2 cellular contexts compared by ENCODE assay signal in genomic region chr2:128894896-128895295, GRCh38.
TF ChIP-seq lines count a peak whose summit lies in the region.

No MANE protein-coding gene starts in this region.

TF ChIP-seq in GM23338, 12 proteins besides CTCF, POLR2A, EP300 and RAD21:
- TF ChIP-seq REST (IDR thresholded peaks at IDR 0.05; ENCODE audit: unreplicated experiment) (no peak), ZNF114 (CRISPR knock-in tag; IDR thresholded peaks at IDR 0.05) (no peak), STAT1 (IDR thresholded peaks at IDR 0.05; ENCODE audit: unreplicated experiment) (no peak), POLR2AphosphoS5 (IDR thresholded peaks at IDR 0.05; ENCODE audit: low read depth) (no peak), EZH2phosphoT487 (IDR thresholded peaks at IDR 0.05; ENCODE audit: unreplicated experiment) (no peak), NANOG (IDR thresholded peaks at IDR 0.05; ENCODE audit: borderline replicate concordance) (no peak), EZH2 (IDR thresholded peaks at IDR 0.05; ENCODE audit: low read depth, unreplicated experiment) (no peak), CREB1 (CRISPR knock-in tag; IDR thresholded peaks at IDR 0.05; ENCODE audit: low read depth) (no peak), ETS1 (IDR thresholded peaks at IDR 0.05) (no peak), ZNF331 (CRISPR knock-in tag; IDR thresholded peaks at IDR 0.05; ENCODE audit: low read depth) (no peak), ZNF462 (CRISPR knock-in tag; IDR thresholded peaks at IDR 0.05) (no peak), JUNB (IDR thresholded peaks at IDR 0.05; ENCODE audit: unreplicated experiment) (no peak)
TF ChIP-seq in GM23338: peak in this region for 0.

TF ChIP-seq in H1, 55 proteins besides CTCF, POLR2A, EP300 and RAD21 (continued from another document):
- no peak for TF ChIP-seq RXRA (IDR thresholded peaks at IDR 0.05; ENCODE audit: insufficient read depth, low read depth, low read length)
- no peak for TF ChIP-seq TAF1 (IDR thresholded peaks at IDR 0.05; ENCODE audit: low read depth, low read length)
- no peak for TF ChIP-seq KDM5A (IDR thresholded peaks at IDR 0.05; ENCODE audit: low read length)
- TF ChIP-seq GTF2F1 (IDR thresholded peaks at IDR 0.05; ENCODE audit: borderline replicate concordance, low read depth, low read length) = no peak
